11 cellular contexts compared by ENCODE assay signal in genomic region chr6:33860706-33861474, GRCh38. TPM values are rescaled to one million over a fixed set of nuclear protein-coding genes. Genes with fewer than 3 reads are reported as not detected.
DNase-seq lines count a peak whose midpoint lies in the region; ATAC-seq and TF ChIP-seq lines count a peak whose summit lies in the region.
"Had no signal": no experiment of that assay in that cellular context is flagged by ENCODE, and none has a peak within 500 bp of the region (broad histone marks: within the 10 kb centered on the region; RNA-seq: fewer than 3 reads in every experiment).

No MANE protein-coding gene starts in this region.

- ATAC-seq in GM21447 (IDR thresholded peaks at IDR 0.05; ENCODE audit: unreplicated experiment) (peak; percentile 46), RWPE2 (ENCODE audit: low read depth) (peak; percentile 38; the same call in 2 of the 3 replicates), HG03442 (IDR thresholded peaks at IDR 0.05; ENCODE audit: unreplicated experiment) (no peak)
- ATAC-seq: heart left ventricle had no signal

- no peaks in the 10 kb centered on the region for H3K27me3 ChIP-seq in RWPE2 (ENCODE audit: insufficient read depth, poor library complexity, severe bottlenecking)
- peaks cover 0 to 3% (median 0%) of the 10 kb centered on the region in 3 donors for H3K27me3 ChIP-seq in sigmoid colon
- H3K27me3 ChIP-seq in ovary, result no peaks in the 10 kb centered on the region

- H3K27me3 Mint-ChIP-seq in mesothelial cell of epicardium (ENCODE audit: low read depth), result peaks cover 23% of the 10 kb centered on the region

- no peak for TF ChIP-seq EP300 in sigmoid colon (IDR thresholded peaks at IDR 0.05)
- no peak for TF ChIP-seq EP300 in ovary (IDR thresholded peaks at IDR 0.05)

- TF ChIP-seq CTCF in RWPE2 (IDR thresholded peaks at IDR 0.05; ENCODE audit: poor library complexity, severe bottlenecking) (no peak), epithelial cell of esophagus (IDR thresholded peaks at IDR 0.05; ENCODE audit: insufficient read depth, low read depth, low read length, missing control alignments) (no peak), mesothelial cell of epicardium (IDR thresholded peaks at IDR 0.05; ENCODE audit: unreplicated experiment) (no peak), sigmoid colon (IDR thresholded peaks at IDR 0.05) (no peak), ovary (IDR thresholded peaks at IDR 0.05) (no peak)

- no peak overlapping the region for H3K27ac Mint-ChIP-seq in mesothelial cell of epicardium

- 17% methylated on average over 7 of the region's 7 CpGs for WGBS in sigmoid colon, 2 donors
- 19 to 28% (median 21%) methylated on average over 7 of the region's 7 CpGs for WGBS in ovary, 3 donors

- H3K9me3 Mint-ChIP-seq in mesothelial cell of epicardium, result no peaks in the 10 kb centered on the region

- no peaks in the 10 kb centered on the region for H3K9me3 ChIP-seq in RWPE2 (ENCODE audit: severe bottlenecking)
- H3K9me3 ChIP-seq in sigmoid colon, result no peaks in the 10 kb centered on the region
- H3K9me3 ChIP-seq in ovary, result no peaks in the 10 kb centered on the region
- H3K9me3 ChIP-seq: heart left ventricle had no signal

- no peaks in the 10 kb centered on the region for H3K36me3 ChIP-seq in RWPE2 (ENCODE audit: low read depth)
- H3K36me3 ChIP-seq in sigmoid colon, result no peaks in the 10 kb centered on the region
- no peaks in the 10 kb centered on the region for H3K36me3 ChIP-seq in ovary
- H3K36me3 ChIP-seq: heart left ventricle had no signal

- no peaks in the 10 kb centered on the region for H3K4me1 Mint-ChIP-seq in mesothelial cell of epicardium

- H3K4me3 ChIP-seq in RWPE2 (ENCODE audit: severe bottlenecking) (no peak overlapping the region), epithelial cell of esophagus (ENCODE audit: low read length) (no peak overlapping the region), sigmoid colon (no peak overlapping the region), ovary (no peak overlapping the region)
- H3K4me3 ChIP-seq: heart left ventricle had no signal

- DNase-seq in AG08396 (ENCODE audit: low spot score), result peak; percentile 54
- DNase-seq in RWPE2 (ENCODE audit: low spot score), result no peak
- peak; percentile 54 for DNase-seq in epithelial cell of esophagus (ENCODE audit: low read depth)
- no peak for DNase-seq in mesothelial cell of epicardium (ENCODE audit: low spot score in 2 of 2, unreplicated experiment in 2 of 2)
- no peak for DNase-seq in sigmoid colon
- no peak for DNase-seq in ovary
- DNase-seq: GF-D8 had no signal

- TF ChIP-seq POLR2A in sigmoid colon (IDR thresholded peaks at IDR 0.05) (no peak), ovary (IDR thresholded peaks at IDR 0.05) (no peak)

- no peaks in the 10 kb centered on the region for H3K36me3 Mint-ChIP-seq in mesothelial cell of epicardium

- H3K4me3 Mint-ChIP-seq in mesothelial cell of epicardium, result no peak overlapping the region

- intact Hi-C loops in sigmoid colon (cut with DNase I), result no loop called here
- intact Hi-C loops in ovary (cut with DNase I), result no loop called here

- H3K27ac ChIP-seq in RWPE2 (ENCODE audit: poor library complexity, severe bottlenecking) (no peak overlapping the region), sigmoid colon (no peak overlapping the region), ovary (no peak overlapping the region)
- H3K27ac ChIP-seq: heart left ventricle had no signal

- H3K4me1 ChIP-seq in RWPE2 (ENCODE audit: insufficient read depth, poor library complexity, severe bottlenecking) (no peaks in the 10 kb centered on the region), sigmoid colon (no peaks in the 10 kb centered on the region), ovary (ENCODE audit: insufficient read depth) (no peaks in the 10 kb centered on the region)

RNA-seq across cellular contexts. Expression of gene MLN, which starts 57.1 kb away (rescaled TPM):
- not detected in 3 replicates for total RNA-seq in mesothelial cell of epicardium
- not detected for total RNA-seq in sigmoid colon
- polyA plus RNA-seq in sigmoid colon, result under 1 TPM in 1 of 3 donors, not detected in 2; 0.48 TPM
- not detected for total RNA-seq in ovary
- polyA plus RNA-seq in ovary, result not detected
- total RNA-seq: heart left ventricle, NCI-H460 had no signal
- polyA plus RNA-seq: heart left ventricle had no signal

Comparison
In these comparisons a context has a peak if more than half of its experiments do, and no peak if none do; other contexts are left out.
1. DNase-seq: peak in AG08396 (single experiment) and epithelial cell of esophagus (single experiment); none in RWPE2 (single experiment), mesothelial cell of epicardium (0 of 2), sigmoid colon (single experiment) and ovary (0 of 5).